In the genomic region with DNA sequence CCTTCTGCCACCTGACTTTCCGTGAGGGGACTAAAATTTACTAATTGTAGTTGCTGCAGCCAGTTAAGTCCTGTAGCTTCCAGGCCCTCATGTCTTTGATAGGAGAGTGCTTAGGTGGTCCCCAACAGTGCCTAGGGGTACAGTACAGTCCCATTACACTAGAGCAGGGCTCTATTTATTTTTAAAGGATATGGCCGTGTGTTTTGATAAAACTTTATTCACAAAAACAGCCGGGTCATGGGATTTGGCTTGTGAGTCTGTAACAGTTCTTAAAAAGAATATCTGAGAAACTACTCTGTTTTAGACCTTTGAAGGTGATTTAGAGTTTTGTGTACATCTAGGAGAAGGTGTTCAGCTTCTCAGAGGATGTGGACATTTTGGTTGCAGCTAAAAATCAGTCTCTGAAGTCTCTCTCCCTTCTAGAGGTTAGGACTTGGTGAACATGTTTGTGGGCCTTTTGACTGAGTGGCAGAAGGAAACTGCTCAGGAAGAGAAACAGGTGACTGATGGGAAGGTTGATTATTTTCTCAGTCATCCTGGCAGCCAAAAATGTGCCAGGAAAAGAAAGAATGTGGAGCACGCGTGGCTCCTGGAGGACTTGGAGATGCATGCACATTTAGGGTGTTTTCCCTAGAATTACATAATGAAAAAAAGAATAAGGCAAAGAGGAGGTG, we compare ENCODE assay signal across 14 cellular contexts.
"Had no signal": no experiment of that assay in that cellular context is flagged by ENCODE, and none has a peak within 500 bp of the region (broad histone marks: within the 10 kb centered on the region; RNA-seq: fewer than 3 reads in every experiment).

No MANE protein-coding gene starts in this region.

- H3K9me2 ChIP-seq: SK-N-SH had no signal

- H3K27me3 ChIP-seq: adrenal gland, upper lobe of left lung had no signal

- H3K9me3 ChIP-seq: adrenal gland, SK-N-SH, upper lobe of left lung had no signal

- DNase-seq: activated B cell treated with CpG ODN at 0.5 μM for 24 hours; activated T-cell treated with anti-CD3 and anti-CD28 coated beads, Interleukin-2, amount 50 U/mL, for 72 hours; adrenal gland; central memory CD4-positive, alpha-beta T cell; dermis blood vessel endothelial cell; endodermal cell; hypothalamus; kidney glomerular epithelial cell; nucleus accumbens; SK-N-SH; stimulated activated CD4-positive, alpha-beta T cell treated with anti-CD3 and anti-CD28 coated beads, Interleukin-12 subunit alpha, Interleukin-12 subunit beta, amount 100 ng/mL, for 4 hours; stimulated activated naive CD4-positive, alpha-beta T cell treated with Interleukin-2 at 50 U/mL for 16 hours; T-helper 1 cell; upper lobe of left lung had no signal

- H3K4me2 ChIP-seq: SK-N-SH had no signal

- H3K27ac ChIP-seq: adrenal gland, upper lobe of left lung had no signal

- H3K4me3 ChIP-seq: adrenal gland, upper lobe of left lung had no signal

- H3K9ac ChIP-seq: SK-N-SH had no signal

- H3K9me3 Mint-ChIP-seq: activated B cell treated with CpG ODN at 0.5 μM for 24 hours; activated T-cell treated with anti-CD3 and anti-CD28 coated beads, Interleukin-2, amount 50 U/mL, for 72 hours; endodermal cell had no signal

- H3K27me3 Mint-ChIP-seq: activated B cell treated with CpG ODN at 0.5 μM for 24 hours had no signal

- ATAC-seq: activated T-cell treated with anti-CD3 and anti-CD28 coated beads, Interleukin-2, amount 50 U/mL, for 72 hours had no signal

- H3K4me1 ChIP-seq: adrenal gland, upper lobe of left lung had no signal

- H3K4me3 Mint-ChIP-seq: activated B cell treated with CpG ODN at 0.5 μM for 24 hours; activated T-cell treated with anti-CD3 and anti-CD28 coated beads, Interleukin-2, amount 50 U/mL, for 72 hours; endodermal cell had no signal

- H3K27ac Mint-ChIP-seq: activated T-cell treated with anti-CD3 and anti-CD28 coated beads, Interleukin-2, amount 50 U/mL, for 72 hours had no signal
